In genomic region chr5:78569441-78569840, GRCh38 we compare ENCODE assay signal across 10 cellular contexts.
DNase-seq lines count a peak whose midpoint lies in the region; ATAC-seq and TF ChIP-seq lines count a peak whose summit lies in the region.
"Had no signal": no experiment of that assay in that cellular context is flagged by ENCODE, and none has a peak within 500 bp of the region (broad histone marks: within the 10 kb centered on the region; RNA-seq: fewer than 3 reads in every experiment).

No MANE protein-coding gene starts in this region.

- POLR2A ChIA-PET in HEK293 (lab: Yijun Ruan, JAX): no interaction called here

- no peak overlapping the region for H3K4me3 ChIP-seq in HEK293 (ENCODE audit: low read depth, low read length)

- no peak for TF ChIP-seq CTCF in HEK293 (tag by site-specific recombination; IDR thresholded peaks at IDR 0.05)

- peak overlapping the region; percentile 26; the same call in 1 of the 2 replicates for H3K27ac ChIP-seq in HEK293 (ENCODE audit: extremely low read depth, low read depth, low read length)

- H3K36me3 ChIP-seq in HEK293 (ENCODE audit: control insufficient read depth in 2 of 2, insufficient read depth in 1 of 2, low read length in 2 of 2): no peaks in the 10 kb centered on the region

- no peaks in the 10 kb centered on the region for H3K9me3 ChIP-seq in HEK293 (ENCODE audit: control insufficient read depth, insufficient read depth, low read depth, low read length)

- no peak for ATAC-seq in stimulated activated naive CD8-positive, alpha-beta T cell treated with anti-CD3 and anti-CD28 coated beads, Interleukin-15, Interleukin-2, amounts not matched to agents 100 U/mL and 50 U/mL, for 24 hours
- ATAC-seq in HG03196 (IDR thresholded peaks at IDR 0.05; ENCODE audit: unreplicated experiment) (no peak), GM21786 (IDR thresholded peaks at IDR 0.05; ENCODE audit: unreplicated experiment) (no peak)
- ATAC-seq: Panc1 had no signal

- DNase-seq in NCI-H748 treated with DMSO at 0.1 percent for 48 hours (lab: John Stamatoyannopoulos, UW) (peak; percentile 53), fibroblast of peridontal ligament (ENCODE audit: extremely low read depth) (peak; percentile 89), pons (ENCODE audit: low spot score) (peak; percentile 63)
- DNase-seq in stimulated activated naive CD8-positive, alpha-beta T cell treated with anti-CD3 and anti-CD28 coated beads, Interleukin-15, Interleukin-2, amounts not matched to agents 100 U/mL and 50 U/mL, for 24 hours: no peak
- DNase-seq in stimulated activated CD4-positive, alpha-beta T cell treated with anti-CD3 and anti-CD28 coated beads, Interleukin-4, amount 100 ng/mL, for 4 hours: no peak
- DNase-seq: activated effector memory CD4-positive, alpha-beta T cell treated with Interleukin-2 at 50 U/mL for 16 hours had no signal

- peaks cover 19% of the 10 kb centered on the region for H3K4me1 ChIP-seq in HEK293 (ENCODE audit: control insufficient read depth, insufficient read depth, low read length)

- CTCF ChIA-PET in HEK293 (lab: Yijun Ruan, JAX): interaction anchor here (0.7 to 0.8 kb wide), 2 partner anchors 40 to 101 kb away, joined by 3 read pairs; no protein-coding TSS in a partner anchor

TF ChIP-seq in HEK293, 187 proteins besides CTCF, POLR2A, EP300 and RAD21 (continues in another document):
- TF ChIP-seq GLIS1 (tag by site-specific recombination; IDR thresholded peaks at IDR 0.05) (0 out of 2 replicates have a peak, but pooled peaks have one; percentile 8), ZNF549 (tag by site-specific recombination; IDR thresholded peaks at IDR 0.05) (0 out of 2 replicates have a peak, but pooled peaks have one; percentile 12), ZNF530 (tag by site-specific recombination; IDR thresholded peaks at IDR 0.05; ENCODE audit: low read depth) (no peak), ZNF354C (tag by site-specific recombination; IDR thresholded peaks at IDR 0.05; ENCODE audit: borderline replicate concordance, low read depth) (no peak), ZNF518A (tag by site-specific recombination; conservative IDR thresholded peaks at IDR 0.05; ENCODE audit: low read depth) (no peak), ZNF350 (tag by site-specific recombination; IDR thresholded peaks at IDR 0.05) (no peak), YY2 (tag by site-specific recombination; IDR thresholded peaks at IDR 0.05) (0 out of 2 replicates have a peak, but pooled peaks have one; percentile 19), ZBTB17 (tag by site-specific recombination; IDR thresholded peaks at IDR 0.05) (peak; percentile 95), PRDM10 (tag by site-specific recombination; IDR thresholded peaks at IDR 0.05) (0 out of 2 replicates have a peak, but pooled peaks have one; percentile 27), ZNF629 (tag by site-specific recombination; IDR thresholded peaks at IDR 0.05) (0 out of 2 replicates have a peak, but pooled peaks have one; percentile 13), ZBTB44 (tag by site-specific recombination; IDR thresholded peaks at IDR 0.05) (peak; percentile 61; the same call in 1 of the 2 replicates), ZNF26 (tag by site-specific recombination; IDR thresholded peaks at IDR 0.05) (no peak), ZNF660 (tag by site-specific recombination; IDR thresholded peaks at IDR 0.05) (peak; percentile 82), SCRT1 (tag by site-specific recombination; IDR thresholded peaks at IDR 0.05; ENCODE audit: borderline replicate concordance) (peak; percentile 30; the same call in 1 of the 2 replicates), ZSCAN16 (tag by site-specific recombination; IDR thresholded peaks at IDR 0.05) (0 out of 2 replicates have a peak, but pooled peaks have one; percentile 22), ZNF24 (tag by site-specific recombination; IDR thresholded peaks at IDR 0.05) (no peak), KLF9 (tag by site-specific recombination; IDR thresholded peaks at IDR 0.05; ENCODE audit: low read depth) (no peak), ZBTB21 (tag by site-specific recombination; IDR thresholded peaks at IDR 0.05) (no peak), IKZF3 (tag by site-specific recombination; IDR thresholded peaks at IDR 0.05) (0 out of 2 replicates have a peak, but pooled peaks have one; percentile 14)

Comparison
In these comparisons a context has a peak if more than half of its experiments do, and no peak if none do; other contexts are left out.
1. DNase-seq: peak in NCI-H748 treated with DMSO at 0.1 percent for 48 hours (single experiment), fibroblast of peridontal ligament (single experiment) and pons (single experiment); none in stimulated activated naive CD8-positive, alpha-beta T cell treated with anti-CD3 and anti-CD28 coated beads, Interleukin-15, Interleukin-2, amounts not matched to agents 100 U/mL and 50 U/mL, for 24 hours (single experiment) and stimulated activated CD4-positive, alpha-beta T cell treated with anti-CD3 and anti-CD28 coated beads, Interleukin-4, amount 100 ng/mL, for 4 hours (0 of 2).